Comparison of ENCODE assay signal across 10 cellular contexts in the genomic region with DNA sequence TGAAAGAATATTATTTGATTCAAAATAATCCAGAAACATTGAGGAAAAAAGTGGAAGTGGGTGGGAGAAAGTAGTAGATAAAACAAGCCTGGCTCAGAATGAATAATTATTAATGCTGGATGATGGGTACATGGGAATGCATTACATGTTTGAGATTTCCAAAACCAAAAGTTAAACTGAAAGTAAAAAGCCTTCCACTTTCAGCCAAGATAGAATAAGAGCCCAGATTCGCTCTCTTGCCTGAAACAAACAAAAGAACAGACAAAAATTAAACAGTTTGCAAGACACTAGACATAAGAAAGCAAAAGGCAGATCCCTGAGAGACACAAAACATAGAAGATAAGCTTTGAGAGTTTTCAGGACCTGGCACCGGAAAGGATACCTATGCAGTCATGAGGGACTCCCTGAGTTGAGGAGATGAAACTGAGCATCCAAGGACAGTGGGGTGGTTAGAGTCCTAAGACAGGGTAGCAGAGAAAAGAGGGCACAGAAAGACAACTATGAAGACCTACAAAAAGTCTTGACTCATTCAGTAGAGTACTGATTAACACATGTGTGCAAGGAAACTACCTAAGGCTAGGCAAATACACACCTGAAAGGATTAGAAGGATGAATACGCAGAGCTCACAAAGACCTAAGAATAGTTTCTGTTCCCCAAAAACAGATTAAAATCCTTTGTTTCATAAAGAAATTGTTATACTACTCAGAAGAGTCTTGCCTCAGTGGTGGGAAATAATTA. TPM values are rescaled to one million over a fixed set of nuclear protein-coding genes. Genes with fewer than 3 reads are reported as not detected.
DNase-seq lines count a peak whose midpoint lies in the region; ATAC-seq and TF ChIP-seq lines count a peak whose summit lies in the region.
"Had no signal": no experiment of that assay in that cellular context is flagged by ENCODE, and none has a peak within 500 bp of the region (broad histone marks: within the 10 kb centered on the region; RNA-seq: fewer than 3 reads in every experiment).

No MANE protein-coding gene starts in this region.

- H3K4me3 ChIP-seq in stomach smooth muscle (ENCODE audit: low read length in 2 of 2): peak overlapping the region; percentile 47 to 54
- H3K4me3 ChIP-seq: BLaER1, SK-N-MC had no signal

- H3K27me3 Mint-ChIP-seq in activated CD8-positive, alpha-beta T cell treated with anti-CD3 and anti-CD28 coated beads, Interleukin-2, amount 10 ng/mL, durations not matched to agents 7 days and 5 days (ENCODE audit: low read depth): no peaks in the 10 kb centered on the region
- no peaks in the 10 kb centered on the region for H3K27me3 Mint-ChIP-seq in activated CD8-positive, alpha-beta T cell treated with anti-CD3 and anti-CD28 coated beads for 36 hours
- no peaks in the 10 kb centered on the region for H3K27me3 Mint-ChIP-seq in activated naive CD8-positive, alpha-beta T cell treated with anti-CD3 and anti-CD28 coated beads for 36 hours

- peaks cover 9% of the 10 kb centered on the region for H3K4me1 Mint-ChIP-seq in activated CD8-positive, alpha-beta T cell treated with anti-CD3 and anti-CD28 coated beads, Interleukin-2, amount 10 ng/mL, durations not matched to agents 7 days and 5 days (ENCODE audit: low read depth)
- peaks cover 12% of the 10 kb centered on the region for H3K4me1 Mint-ChIP-seq in activated CD8-positive, alpha-beta T cell treated with anti-CD3 and anti-CD28 coated beads for 36 hours (ENCODE audit: low read depth)
- peaks cover 16% of the 10 kb centered on the region for H3K4me1 Mint-ChIP-seq in activated naive CD8-positive, alpha-beta T cell treated with anti-CD3 and anti-CD28 coated beads for 36 hours

- H3K27ac Mint-ChIP-seq in activated CD8-positive, alpha-beta T cell treated with anti-CD3 and anti-CD28 coated beads, Interleukin-2, amount 10 ng/mL, durations not matched to agents 7 days and 5 days: no peak overlapping the region
- H3K27ac Mint-ChIP-seq in activated CD8-positive, alpha-beta T cell treated with anti-CD3 and anti-CD28 coated beads for 36 hours: no peak overlapping the region
- H3K27ac Mint-ChIP-seq in activated naive CD8-positive, alpha-beta T cell treated with anti-CD3 and anti-CD28 coated beads for 36 hours: no peak overlapping the region

- POLR2A ChIA-PET in activated CD8-positive, alpha-beta T cell treated with anti-CD3 and anti-CD28 coated beads, Interleukin-2, amount 10 ng/mL, durations not matched to agents 7 days and 5 days (lab: Charles Lee): interaction anchor here (1.3 kb wide), 1 partner anchor 21 kb away, joined by 5 read pairs; no protein-coding TSS in a partner anchor
- POLR2A ChIA-PET in activated CD8-positive, alpha-beta T cell treated with anti-CD3 and anti-CD28 coated beads for 36 hours (lab: Charles Lee): no interaction called here

- peaks cover 7% of the 10 kb centered on the region for H3K9me3 Mint-ChIP-seq in activated CD8-positive, alpha-beta T cell treated with anti-CD3 and anti-CD28 coated beads, Interleukin-2, amount 10 ng/mL, durations not matched to agents 7 days and 5 days (ENCODE audit: insufficient read depth)
- H3K9me3 Mint-ChIP-seq in activated CD8-positive, alpha-beta T cell treated with anti-CD3 and anti-CD28 coated beads for 36 hours: no peaks in the 10 kb centered on the region
- H3K9me3 Mint-ChIP-seq in activated naive CD8-positive, alpha-beta T cell treated with anti-CD3 and anti-CD28 coated beads for 36 hours: peaks cover 4% of the 10 kb centered on the region

- H3K9ac ChIP-seq in stomach smooth muscle (ENCODE audit: low read length in 2 of 2): peak overlapping the region; percentile 1 to 56
- H3K9ac ChIP-seq: BLaER1 had no signal

- peak overlapping the region; percentile 18 for H3K27ac ChIP-seq in stomach smooth muscle (ENCODE audit: low read length)
- H3K27ac ChIP-seq: BLaER1, SK-N-MC had no signal

- no peaks in the 10 kb centered on the region for H3K27me3 ChIP-seq in stomach smooth muscle (ENCODE audit: control insufficient read depth in 1 of 2, insufficient read depth in 2 of 2, low read length in 2 of 2)
- H3K27me3 ChIP-seq: BLaER1 had no signal

- ATAC-seq in activated CD8-positive, alpha-beta T cell treated with anti-CD3 and anti-CD28 coated beads, Interleukin-2, amount 10 ng/mL, durations not matched to agents 7 days and 5 days: no peak
- no peak for ATAC-seq in activated CD8-positive, alpha-beta T cell treated with anti-CD3 and anti-CD28 coated beads for 36 hours
- ATAC-seq in HG02763 (IDR thresholded peaks at IDR 0.05; ENCODE audit: unreplicated experiment): peak; percentile 78

- peaks cover 28% of the 10 kb centered on the region for H3K36me3 Mint-ChIP-seq in activated CD8-positive, alpha-beta T cell treated with anti-CD3 and anti-CD28 coated beads, Interleukin-2, amount 10 ng/mL, durations not matched to agents 7 days and 5 days (ENCODE audit: low read depth)
- H3K36me3 Mint-ChIP-seq in activated CD8-positive, alpha-beta T cell treated with anti-CD3 and anti-CD28 coated beads for 36 hours (ENCODE audit: low read depth): peaks cover 31% of the 10 kb centered on the region
- peaks cover 43% of the 10 kb centered on the region for H3K36me3 Mint-ChIP-seq in activated naive CD8-positive, alpha-beta T cell treated with anti-CD3 and anti-CD28 coated beads for 36 hours

- peak overlapping the region; percentile 1 for H3K4me3 Mint-ChIP-seq in activated CD8-positive, alpha-beta T cell treated with anti-CD3 and anti-CD28 coated beads, Interleukin-2, amount 10 ng/mL, durations not matched to agents 7 days and 5 days
- H3K4me3 Mint-ChIP-seq in activated CD8-positive, alpha-beta T cell treated with anti-CD3 and anti-CD28 coated beads for 36 hours: no peak overlapping the region
- H3K4me3 Mint-ChIP-seq in activated naive CD8-positive, alpha-beta T cell treated with anti-CD3 and anti-CD28 coated beads for 36 hours: peak overlapping the region; percentile 16

- no peaks in the 10 kb centered on the region for H3K36me3 ChIP-seq in stomach smooth muscle (ENCODE audit: control insufficient read depth in 2 of 2, insufficient read depth in 2 of 2, low read length in 2 of 2)

- no peaks in the 10 kb centered on the region for H3K4me1 ChIP-seq in stomach smooth muscle (ENCODE audit: control insufficient read depth, insufficient read depth, low read length)
- H3K4me1 ChIP-seq: BLaER1 had no signal

- H3K9me3 ChIP-seq in stomach smooth muscle (ENCODE audit: control insufficient read depth in 2 of 2, low read length in 2 of 2): no peaks in the 10 kb centered on the region

- intact Hi-C loops in activated CD8-positive, alpha-beta T cell treated with anti-CD3 and anti-CD28 coated beads for 36 hours (cut with micrococcal nuclease): no loop called here

- no peak for DNase-seq in activated CD8-positive, alpha-beta T cell treated with anti-CD3 and anti-CD28 coated beads, Interleukin-2, amount 10 ng/mL, durations not matched to agents 7 days and 5 days
- DNase-seq in activated CD8-positive, alpha-beta T cell treated with anti-CD3 and anti-CD28 coated beads for 36 hours: no peak
- DNase-seq in activated naive CD8-positive, alpha-beta T cell treated with anti-CD3 and anti-CD28 coated beads for 36 hours: no peak
- DNase-seq in cerebellar nuclear complex (lab: John Stamatoyannopoulos, UW): no peak
- no peak for DNase-seq in NCI-H446 (lab: John Stamatoyannopoulos, UW)
- no peak for DNase-seq in stimulated activated naive CD4-positive, alpha-beta T cell (lab: John Stamatoyannopoulos, UW)

- CTCF ChIA-PET in activated CD8-positive, alpha-beta T cell treated with anti-CD3 and anti-CD28 coated beads, Interleukin-2, amount 10 ng/mL, durations not matched to agents 7 days and 5 days (lab: Charles Lee): interaction anchor here (0.6 kb wide), 1 partner anchor 933 kb away, joined by 3 read pairs; no protein-coding TSS in a partner anchor
- CTCF ChIA-PET in activated CD8-positive, alpha-beta T cell treated with anti-CD3 and anti-CD28 coated beads for 36 hours (lab: Charles Lee): no interaction called here

- no peak for TF ChIP-seq CTCF in activated CD8-positive, alpha-beta T cell treated with anti-CD3 and anti-CD28 coated beads for 36 hours (IDR thresholded peaks at IDR 0.05)

RNA-seq across cellular contexts. Expression of a gene that starts 54.1 kb away (rescaled TPM):
- total RNA-seq in activated CD8-positive, alpha-beta T cell treated with anti-CD3 and anti-CD28 coated beads, Interleukin-2, amount 10 ng/mL, durations not matched to agents 7 days and 5 days: 10 to 100 TPM; 23.4 to 23.9 TPM
- 10 to 100 TPM; 23.5 to 26.5 TPM for total RNA-seq in activated CD8-positive, alpha-beta T cell treated with anti-CD3 and anti-CD28 coated beads for 36 hours
- 10 to 100 TPM; 16.3 to 20.8 TPM for total RNA-seq in activated naive CD8-positive, alpha-beta T cell treated with anti-CD3 and anti-CD28 coated beads for 36 hours
